Comparison of ENCODE assay signal across 8 cellular contexts in genomic region chr12:92080390-92081285, GRCh38.
A peak's percentile ranks its signal among the peaks of the same experiment; 100 is the strongest.
DNase-seq lines count a peak whose midpoint lies in the region; ATAC-seq and TF ChIP-seq lines count a peak whose summit lies in the region.

No MANE protein-coding gene starts in this region.

- peaks cover 17% of the 10 kb centered on the region for H3K9me1 ChIP-seq in IMR-90 (ENCODE audit: insufficient read depth, low read length)

- H2BK5ac ChIP-seq in IMR-90 (ENCODE audit: low read depth, low read length, poor library complexity, severe bottlenecking), result peak overlapping the region; percentile 99

- peak overlapping the region; percentile 89 for H2BK20ac ChIP-seq in IMR-90 (ENCODE audit: low read depth, low read length)

- no peak for TF ChIP-seq CTCF in Caco-2 (IDR thresholded peaks at IDR 0.05; ENCODE audit: insufficient read depth in 1 of 2, low read depth in 1 of 2, low read length in 1 of 2, severe bottlenecking in 1 of 2, unreplicated experiment in 1 of 2)
- TF ChIP-seq CTCF in IMR-90 (conservative IDR thresholded peaks at IDR 0.05; ENCODE audit: low read depth, low read length), result no peak
- no peak for TF ChIP-seq CTCF in natural killer cell (IDR thresholded peaks at IDR 0.05)
- no peak for TF ChIP-seq CTCF in body of pancreas (IDR thresholded peaks at IDR 0.05)

- POLR2A ChIA-PET in Caco-2 (lab: Charles Lee), result no interaction called here
- POLR2A ChIA-PET in IMR-90 (lab: Charles Lee; ENCODE audit: unreplicated experiment), result no interaction called here

- peak overlapping the region; percentile 70 for H3K4me2 ChIP-seq in IMR-90 (ENCODE audit: low read depth, low read length)

- no peaks in the 10 kb centered on the region for H3K36me3 ChIP-seq in Caco-2 (ENCODE audit: control insufficient read depth, insufficient read depth, low read length)
- no peaks in the 10 kb centered on the region for H3K36me3 ChIP-seq in IMR-90 (ENCODE audit: control insufficient read depth, insufficient read depth, low read length)
- H3K36me3 ChIP-seq in body of pancreas (replicated peaks in 1 of 2; ENCODE audit: insufficient read depth in 1 of 2, low read depth in 2 of 2), result no peaks in the 10 kb centered on the region

- peak overlapping the region; percentile 64 for H3K56ac ChIP-seq in IMR-90 (ENCODE audit: extremely low read depth, insufficient read depth, low read length)

- CTCF ChIA-PET in Caco-2 (lab: Charles Lee) (no interaction called here), IMR-90 (lab: Yijun Ruan, JAX) (no interaction called here)

- no peaks in the 10 kb centered on the region for H3K36me3 Mint-ChIP-seq in Caco-2 (ENCODE audit: insufficient read depth, unreplicated experiment)
- no peaks in the 10 kb centered on the region for H3K36me3 Mint-ChIP-seq in natural killer cell

- peak overlapping the region; percentile 4 to 64; a peak in 2 of 4 replicates for H4K8ac ChIP-seq in IMR-90 (ENCODE audit: low read depth in 2 of 2, low read length in 2 of 2)

- H3K27ac ChIP-seq in IMR-90 (ENCODE audit: insufficient read depth, low read length) (peak overlapping the region; percentile 69), body of pancreas (peak overlapping the region in 2 of 4 donors; percentile 15 to 47)

- H3K4me3 ChIP-seq in Caco-2 (ENCODE audit: low read depth, low read length), result no peak overlapping the region
- peak overlapping the region; percentile 36; the same call in 1 of the 2 replicates for H3K4me3 ChIP-seq in IMR-90 (ENCODE audit: insufficient read depth, low read depth, low read length)
- no peak overlapping the region for H3K4me3 ChIP-seq in body of pancreas

- H3K18ac ChIP-seq in IMR-90 (ENCODE audit: low read depth, low read length), result peak overlapping the region; percentile 93

- no peaks in the 10 kb centered on the region for H3K27me3 ChIP-seq in Caco-2 (replicated peaks; ENCODE audit: control insufficient read depth, insufficient read depth, low read length)
- H3K27me3 ChIP-seq in IMR-90 (ENCODE audit: control insufficient read depth, insufficient read depth, low read length), result no peaks in the 10 kb centered on the region
- H3K27me3 ChIP-seq in body of pancreas, result no peaks in the 10 kb centered on the region

- no peak overlapping the region for H2AK9ac ChIP-seq in IMR-90 (replicated peaks; ENCODE audit: low read depth, low read length, poor library complexity)

- H3K4me3 Mint-ChIP-seq in Caco-2 (ENCODE audit: unreplicated experiment), result peak overlapping the region; percentile 29
- H3K4me3 Mint-ChIP-seq in natural killer cell, result no peak overlapping the region

- in situ Hi-C loops in IMR-90 (cut with MboI; ENCODE audit: low sequenced_read_pairs), result loop anchor here (5.0 kb wide), 1 partner anchor 52 kb away; no protein-coding TSS in a partner anchor

- dilution Hi-C loops in IMR-90 (cut with HindIII; ENCODE audit: low sequenced_read_pairs, unreplicated experiment), result no loop called here

- peak overlapping the region; percentile 54; the same call in 1 of the 2 replicates for H3K14ac ChIP-seq in IMR-90 (replicated peaks; ENCODE audit: low read depth, low read length)

- peaks cover 7 to 22% of the 10 kb centered on the region in 2 experiments; a peak in 2 of 4 replicates for H3K79me1 ChIP-seq in IMR-90 (ENCODE audit: low read depth in 1 of 2, low read length in 2 of 2)

- H3K4me1 ChIP-seq in Caco-2 (peaks cover 51% of the 10 kb centered on the region), IMR-90 (ENCODE audit: control insufficient read depth, insufficient read depth, low read length) (peaks cover 22% of the 10 kb centered on the region), body of pancreas (peaks cover 49% of the 10 kb centered on the region)

- ATAC-seq in GM21447 (IDR thresholded peaks at IDR 0.05; ENCODE audit: unreplicated experiment) (peak; percentile 60), IMR-90 (ENCODE audit: low read depth) (peak; percentile 72), natural killer cell (peak; percentile 50 to 59 (median 52)), body of pancreas (no peak)

- H3K23ac ChIP-seq in IMR-90 (ENCODE audit: low read depth, low read length), result peak overlapping the region; percentile 21

- H2AFZ ChIP-seq in IMR-90 (replicated peaks; ENCODE audit: low read length, poor library complexity), result no peak overlapping the region

- TF ChIP-seq POLR2A in IMR-90 (IDR thresholded peaks at IDR 0.05; ENCODE audit: low read depth, low read length) (no peak), body of pancreas (IDR thresholded peaks at IDR 0.05) (no peak)

- H4K5ac ChIP-seq in IMR-90 (ENCODE audit: low read depth, low read length), result peak overlapping the region; percentile 88

- intact Hi-C loops in Caco-2 (cut with micrococcal nuclease; ENCODE audit: unreplicated experiment) (loop anchor here (1.0 kb wide), 3 partner anchors 10 to 81 kb away; no protein-coding TSS in a partner anchor), IMR-90 (cut with micrococcal nuclease) (no loop called here), natural killer cell (cut with micrococcal nuclease) (no loop called here), body of pancreas (cut with DNase I) (no loop called here)

- peak overlapping the region; percentile 45 for H2BK15ac ChIP-seq in IMR-90 (ENCODE audit: low read depth, low read length)

- peaks cover 54% of the 10 kb centered on the region for H3K4me1 Mint-ChIP-seq in Caco-2 (ENCODE audit: low read depth, unreplicated experiment)
- peaks cover 15 to 25% of the 10 kb centered on the region in 2 donors for H3K4me1 Mint-ChIP-seq in natural killer cell

- H3K9me3 ChIP-seq in Caco-2 (no peaks in the 10 kb centered on the region), IMR-90 (ENCODE audit: control insufficient read depth, insufficient read depth, low read length) (no peaks in the 10 kb centered on the region), body of pancreas (no peaks in the 10 kb centered on the region)

- H4K20me1 ChIP-seq in IMR-90 (ENCODE audit: insufficient read depth, low read length), result no peaks in the 10 kb centered on the region

- H3K4ac ChIP-seq in IMR-90 (ENCODE audit: low read depth, low read length), result peak overlapping the region; percentile 46; the same call in 1 of the 2 replicates

- peak overlapping the region; percentile 26; the same call in 1 of the 2 replicates for H3K9ac ChIP-seq in IMR-90 (ENCODE audit: low read depth, low read length)

- H2AK5ac ChIP-seq in IMR-90 (ENCODE audit: low read depth, low read length), result peak overlapping the region; percentile 12; the same call in 1 of the 2 replicates

- H3K27ac Mint-ChIP-seq in Caco-2 (ENCODE audit: unreplicated experiment) (peak overlapping the region; percentile 58), natural killer cell (peak overlapping the region; percentile 6 to 67)

- no peak for TF ChIP-seq RAD21 in IMR-90 (IDR thresholded peaks at IDR 0.05; ENCODE audit: low read length)

- H3K27me3 Mint-ChIP-seq in Caco-2 (ENCODE audit: insufficient read depth, unreplicated experiment) (no peaks in the 10 kb centered on the region), natural killer cell (ENCODE audit: low read depth in 2 of 2) (no peaks in the 10 kb centered on the region)

- 100% methylated on average over 1 of the region's 7 CpGs; no CpG with 5 or more reads in 1 of the 2 experiments for WGBS in IMR-90 (ENCODE audit: extremely low coverage in 2 of 2, insufficient read length in 1 of 2), 2 experiments
- 70 to 73% methylated on average over 7 of the region's 7 CpGs for whole genome bisulfite sequencing in body of pancreas, 2 donors

- peak overlapping the region; percentile 54 for H4K91ac ChIP-seq in IMR-90 (ENCODE audit: insufficient read depth, low read depth, low read length)

- DNase-seq in Caco-2 (peak; percentile 72 to 81), IMR-90 (peak; percentile 90), amniotic epithelial cell (ENCODE audit: low read depth) (peak; percentile 89), natural killer cell (no peak), body of pancreas (no peak), UCSD-AML1 (lab: John Stamatoyannopoulos, UW; ENCODE audit: unreplicated experiment) (no peak), NCI-H2227 treated with DMSO at 0.1 percent for 48 hours (lab: John Stamatoyannopoulos, UW) (no peak)

- H3K9me3 Mint-ChIP-seq in Caco-2 (ENCODE audit: unreplicated experiment), result no peaks in the 10 kb centered on the region
- H3K9me3 Mint-ChIP-seq in natural killer cell, result no peaks in the 10 kb centered on the region

- BruUV-seq in Caco-2 (replicated peaks; lab: Mats Ljungman, UMichigan) (no TSS peak), IMR-90 (replicated peaks; lab: Mats Ljungman, UMichigan) (no TSS peak)

- H2BK120ac ChIP-seq in IMR-90 (ENCODE audit: low read depth, low read length), result peak overlapping the region; percentile 89

TF ChIP-seq in IMR-90, 13 proteins besides CTCF, POLR2A, EP300 and RAD21 (continues in another document):
- TF ChIP-seq BHLHE40 (IDR thresholded peaks at IDR 0.05; ENCODE audit: low read depth, low read length) (peak; percentile 74), CEBPB (IDR thresholded peaks at IDR 0.05; ENCODE audit: low read depth, low read length) (peak; percentile 91), USF2 (IDR thresholded peaks at IDR 0.05; ENCODE audit: low read depth, low read length) (no peak), FOS (IDR thresholded peaks at IDR 0.05; ENCODE audit: low read depth, low read length) (0 out of 2 replicates have a peak, but pooled peaks have one; percentile 24), SMC3 (IDR thresholded peaks at IDR 0.05; ENCODE audit: low read depth, low read length) (no peak), ELK1 (IDR thresholded peaks at IDR 0.05; ENCODE audit: borderline replicate concordance, low read depth, low read length) (no peak), RCOR1 (IDR thresholded peaks at IDR 0.05; ENCODE audit: insufficient replicate concordance, low read length) (no peak), MAFK (IDR thresholded peaks at IDR 0.05; ENCODE audit: low read depth, low read length) (no peak), NFE2L2 (IDR thresholded peaks at IDR 0.05; ENCODE audit: low read depth, low read length) (no peak), MXI1 (IDR thresholded peaks at IDR 0.05; ENCODE audit: borderline replicate concordance, low read depth, low read length) (no peak), RFX5 (IDR thresholded peaks at IDR 0.05; ENCODE audit: low read depth, low read length) (no peak)

Comparison
In these comparisons a context has a peak if more than half of its experiments do, and no peak if none do; other contexts are left out.
1. DNase-seq: peak in Caco-2 (2 of 2), IMR-90 (single experiment) and amniotic epithelial cell (single experiment); none in natural killer cell (single experiment), body of pancreas (0 of 4), UCSD-AML1 (single experiment) and NCI-H2227 treated with DMSO at 0.1 percent for 48 hours (single experiment).